ENCODE assay signal across 23 cellular contexts in the genomic region with DNA sequence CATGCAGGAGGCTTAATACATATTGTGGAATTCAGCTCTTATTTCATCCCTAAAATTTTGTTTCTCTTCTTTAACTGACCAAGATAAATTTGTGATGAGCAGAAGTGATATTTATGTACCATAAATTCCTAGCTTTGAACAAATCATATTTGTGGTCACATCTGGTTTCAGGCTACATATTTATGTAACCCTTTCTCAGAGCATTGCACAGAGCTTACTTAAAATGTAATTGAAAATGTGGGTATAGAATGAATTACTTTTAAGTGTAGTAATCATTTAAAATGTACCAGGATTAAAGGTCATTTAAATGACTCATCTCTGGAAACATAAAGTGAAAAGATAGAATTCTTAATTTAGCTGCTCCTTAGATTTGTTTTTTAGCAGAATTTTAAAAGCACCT.
DNase-seq lines count a peak whose midpoint lies in the region; ATAC-seq, FAIRE-seq and TF ChIP-seq lines count a peak whose summit lies in the region.
"Had no signal": no experiment of that assay in that cellular context is flagged by ENCODE, and none has a peak within 500 bp of the region (broad histone marks: within the 10 kb centered on the region; RNA-seq: fewer than 3 reads in every experiment).

No MANE protein-coding gene starts in this region.

- H3K4me3 ChIP-seq in A549 = no peak overlapping the region
- H3K4me3 ChIP-seq: GM12878, lung, prostate gland, SJCRH30, upper lobe of right lung had no signal

- no peaks in the 10 kb centered on the region for H3K9me3 ChIP-seq in A549
- H3K9me3 ChIP-seq: prostate gland, SJCRH30, upper lobe of right lung had no signal

- H3K27ac ChIP-seq in A549 = no peak overlapping the region
- H3K27ac ChIP-seq: prostate gland, SJCRH30, upper lobe of right lung had no signal

- POLR2A ChIA-PET in A549 (lab: Yijun Ruan, JAX) = no interaction called here

- TF ChIP-seq RAD21 in A549 (conservative IDR thresholded peaks at IDR 0.05 in 1 of 2, IDR thresholded peaks at IDR 0.05 in 1 of 2) = no peak

- peak; percentile 59 for FAIRE-seq in A549 (lab: Jason Lieb, UNC)
- FAIRE-seq: bronchial epithelial cell, GM12878 had no signal

- H3K4me2 ChIP-seq in A549 = 0 out of 3 replicates have a peak overlapping the region, but pooled peaks have one; percentile 6

- ATAC-seq in A549 (no peak), GM18873 (IDR thresholded peaks at IDR 0.05; ENCODE audit: low FRiP score, unreplicated experiment) (no peak), HG03521 (IDR thresholded peaks at IDR 0.05; ENCODE audit: unreplicated experiment) (no peak), GM18505 (IDR thresholded peaks at IDR 0.05; ENCODE audit: unreplicated experiment) (no peak)
- ATAC-seq: CD8-positive, alpha-beta T cell; GM12878; naive thymus-derived CD8-positive, alpha-beta T cell; stimulated activated naive CD8-positive, alpha-beta T cell treated with anti-CD3 and anti-CD28 coated beads, Interleukin-15, Interleukin-2, amounts not matched to agents 100 U/mL and 50 U/mL, for 24 hours; upper lobe of right lung had no signal

- DNase-seq in A549 (ENCODE audit: low read depth in 1 of 2, low spot score in 1 of 2) (no peak), HCEC 1CT (peak; percentile 95), SW480 (ENCODE audit: low spot score) (peak; percentile 2), fibroblast of peridontal ligament (ENCODE audit: extremely low read depth) (peak; percentile 94), NCI-H187 (lab: John Stamatoyannopoulos, UW) (no peak)
- DNase-seq: activated CD4-positive, alpha-beta T cell treated with anti-CD3 and anti-CD28 coated beads, Interleukin-2, amount 10 ng/mL, durations not matched to agents 7 days and 5 days; activated naive CD4-positive, alpha-beta T cell treated with anti-CD3 and anti-CD28 coated beads for 36 hours; CD8-positive, alpha-beta T cell; effector CD4-positive, alpha-beta T cell; foreskin melanocyte; naive thymus-derived CD8-positive, alpha-beta T cell; NCI-H187 treated with DMSO at 0.1 percent for 48 hours; NCI-H510A treated with DMSO at 0.1 percent for 48 hours; stimulated activated naive CD8-positive, alpha-beta T cell treated with anti-CD3 and anti-CD28 coated beads, Interleukin-15, Interleukin-2, amounts not matched to agents 100 U/mL and 50 U/mL, for 24 hours; upper lobe of right lung had no signal

- H3K4me1 ChIP-seq in A549 = peaks cover 11% of the 10 kb centered on the region
- H3K4me1 ChIP-seq: prostate gland, upper lobe of right lung had no signal

- TF ChIP-seq CTCF in A549 (IDR thresholded peaks at IDR 0.05) = no peak

- CTCF ChIA-PET in A549 (lab: Yijun Ruan, JAX) = interaction anchor here (0.6 to 1.8 kb wide), 5 partner anchors 15 to 258 kb away, joined by 3 to 6 read pairs (median 3); no protein-coding TSS in a partner anchor

- no peak for TF ChIP-seq EP300 in A549 (IDR thresholded peaks at IDR 0.05)

- TF ChIP-seq POLR2A in A549 (IDR thresholded peaks at IDR 0.05; ENCODE audit: low read length) (no peak), GM18505 (IDR thresholded peaks at IDR 0.05; ENCODE audit: borderline replicate concordance, extremely low read depth, insufficient read depth, insufficient read length) (no peak)

TF ChIP-seq in A549, 52 proteins besides CTCF, POLR2A, EP300 and RAD21:
- TF ChIP-seq, protein P1, sequence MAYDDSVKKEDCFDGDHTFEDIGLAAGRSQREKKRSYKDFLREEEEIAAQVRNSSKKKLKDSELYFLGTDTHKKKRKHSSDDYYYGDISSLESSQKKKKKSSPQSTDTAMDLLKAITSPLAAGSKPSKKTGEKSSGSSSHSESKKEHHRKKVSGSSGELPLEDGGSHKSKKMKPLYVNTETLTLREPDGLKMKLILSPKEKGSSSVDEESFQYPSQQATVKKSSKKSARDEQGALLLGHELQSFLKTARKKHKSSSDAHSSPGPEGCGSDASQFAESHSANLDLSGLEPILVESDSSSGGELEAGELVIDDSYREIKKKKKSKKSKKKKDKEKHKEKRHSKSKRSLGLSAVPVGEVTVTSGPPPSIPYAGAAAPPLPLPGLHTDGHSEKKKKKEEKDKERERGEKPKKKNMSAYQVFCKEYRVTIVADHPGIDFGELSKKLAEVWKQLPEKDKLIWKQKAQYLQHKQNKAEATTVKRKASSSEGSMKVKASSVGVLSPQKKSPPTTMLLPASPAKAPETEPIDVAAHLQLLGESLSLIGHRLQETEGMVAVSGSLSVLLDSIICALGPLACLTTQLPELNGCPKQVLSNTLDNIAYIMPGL (CRISPR knock-in tag; IDR thresholded peaks at IDR 0.05; ENCODE audit: borderline replicate concordance) = no peak
- TF ChIP-seq, protein P2, sequence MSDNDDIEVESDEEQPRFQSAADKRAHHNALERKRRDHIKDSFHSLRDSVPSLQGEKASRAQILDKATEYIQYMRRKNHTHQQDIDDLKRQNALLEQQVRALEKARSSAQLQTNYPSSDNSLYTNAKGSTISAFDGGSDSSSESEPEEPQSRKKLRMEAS (IDR thresholded peaks at IDR 0.05) = no peak
- TF ChIP-seq SMC3 (IDR thresholded peaks at IDR 0.05) = no peak

Comparison
In these comparisons a context has a peak if more than half of its experiments do, and no peak if none do; other contexts are left out.
1. DNase-seq: peak in HCEC 1CT (single experiment), SW480 (single experiment) and fibroblast of peridontal ligament (single experiment); none in A549 (0 of 2) and NCI-H187 (0 of 2).